Comparison of ENCODE assay signal across 13 cellular contexts in genomic region chr11:121524233-121524631, GRCh38.
DNase-seq lines count a peak whose midpoint lies in the region; ATAC-seq and TF ChIP-seq lines count a peak whose summit lies in the region.
"Had no signal": no experiment of that assay in that cellular context is flagged by ENCODE, and none has a peak within 500 bp of the region (broad histone marks: within the 10 kb centered on the region; RNA-seq: fewer than 3 reads in every experiment).

No MANE protein-coding gene starts in this region.

- peaks cover 33% of the 10 kb centered on the region for H3K4me1 Mint-ChIP-seq in CD14-positive monocyte
- peaks cover 39% of the 10 kb centered on the region for H3K4me1 Mint-ChIP-seq in activated naive CD8-positive, alpha-beta T cell treated with anti-CD3 and anti-CD28 coated beads for 36 hours
- H3K4me1 Mint-ChIP-seq: WTC11 had no signal

- peaks cover 82 to 87% of the 10 kb centered on the region in 2 donors for H3K36me3 Mint-ChIP-seq in CD14-positive monocyte
- peaks cover 74% of the 10 kb centered on the region for H3K36me3 Mint-ChIP-seq in activated naive CD8-positive, alpha-beta T cell treated with anti-CD3 and anti-CD28 coated beads for 36 hours

- H3K4me3 ChIP-seq in psoas muscle: no peak overlapping the region
- H3K4me3 ChIP-seq: HAP-1 had no signal

- H3K9me3 Mint-ChIP-seq in CD14-positive monocyte: peaks cover 2 to 14% (median 9%) of the 10 kb centered on the region in 7 donors
- H3K9me3 Mint-ChIP-seq in activated naive CD8-positive, alpha-beta T cell treated with anti-CD3 and anti-CD28 coated beads for 36 hours: peaks cover 15% of the 10 kb centered on the region

- ATAC-seq in GM19351 (IDR thresholded peaks at IDR 0.05; ENCODE audit: unreplicated experiment) (no peak), HG02884 (IDR thresholded peaks at IDR 0.05; ENCODE audit: unreplicated experiment) (no peak), psoas muscle (no peak)
- ATAC-seq: WTC11 had no signal

- DNase-seq in CD14-positive monocyte (ENCODE audit: low spot score) (no peak), NCI-H146 (lab: John Stamatoyannopoulos, UW) (peak; percentile 88), myocyte (ENCODE audit: low read depth) (peak; percentile 52), psoas muscle (no peak)
- DNase-seq in activated naive CD8-positive, alpha-beta T cell treated with anti-CD3 and anti-CD28 coated beads for 36 hours: no peak
- DNase-seq in activated effector memory CD4-positive, alpha-beta T cell treated with Interleukin-2 at 50 U/mL for 16 hours: no peak
- DNase-seq: activated naive CD4-positive, alpha-beta T cell treated with Interleukin-2 at 50 U/mL for 16 hours; NCI-H2081 treated with DMSO at 0.1 percent for 48 hours had no signal

- no peaks in the 10 kb centered on the region for H3K4me1 ChIP-seq in psoas muscle
- H3K4me1 ChIP-seq: HAP-1 had no signal

- intact Hi-C loops in CD14-positive monocyte (cut with micrococcal nuclease): no loop called here
- intact Hi-C loops in psoas muscle (cut with DNase I): no loop called here

- peaks cover 0 to 3% (median 0%) of the 10 kb centered on the region in 3 donors for H3K27me3 Mint-ChIP-seq in CD14-positive monocyte (ENCODE audit: low read depth in 3 of 3)
- H3K27me3 Mint-ChIP-seq in activated naive CD8-positive, alpha-beta T cell treated with anti-CD3 and anti-CD28 coated beads for 36 hours: no peaks in the 10 kb centered on the region

- no peaks in the 10 kb centered on the region for H3K27me3 ChIP-seq in psoas muscle (ENCODE audit: insufficient read depth in 3 of 3, low read length in 2 of 3)

- no peak for TF ChIP-seq CTCF in CD14-positive monocyte (IDR thresholded peaks at IDR 0.05)
- TF ChIP-seq CTCF in psoas muscle (IDR thresholded peaks at IDR 0.05): no peak

- H3K36me3 ChIP-seq in psoas muscle (ENCODE audit: insufficient read depth in 1 of 2, low read depth in 1 of 2): no peaks in the 10 kb centered on the region
- H3K36me3 ChIP-seq: HAP-1 had no signal

- 39 to 64% (median 40%) methylated on average over 4 of the region's 4 CpGs for WGBS in psoas muscle, 3 donors

- no peak overlapping the region for H3K27ac ChIP-seq in psoas muscle
- H3K27ac ChIP-seq: C4-2B had no signal

- peaks cover 7% of the 10 kb centered on the region for H3K9me3 ChIP-seq in psoas muscle

- H3K4me3 Mint-ChIP-seq in CD14-positive monocyte: no peak overlapping the region
- no peak overlapping the region for H3K4me3 Mint-ChIP-seq in activated naive CD8-positive, alpha-beta T cell treated with anti-CD3 and anti-CD28 coated beads for 36 hours
- H3K4me3 Mint-ChIP-seq: WTC11 had no signal

- H3K27ac Mint-ChIP-seq in CD14-positive monocyte: peak overlapping the region in 5 of 7 donors; percentile 21 to 65 (median 50)
- peak overlapping the region; percentile 23 for H3K27ac Mint-ChIP-seq in activated naive CD8-positive, alpha-beta T cell treated with anti-CD3 and anti-CD28 coated beads for 36 hours
- H3K27ac Mint-ChIP-seq: WTC11 had no signal

Comparison
In these comparisons a context has a peak if more than half of its experiments do, and no peak if none do; other contexts are left out.
1. DNase-seq: peak in NCI-H146 (single experiment) and myocyte (single experiment); none in CD14-positive monocyte (single experiment), activated naive CD8-positive, alpha-beta T cell treated with anti-CD3 and anti-CD28 coated beads for 36 hours (single experiment), activated effector memory CD4-positive, alpha-beta T cell treated with Interleukin-2 at 50 U/mL for 16 hours (single experiment) and psoas muscle (0 of 2).